8 cellular contexts compared by ENCODE assay signal in the genomic region with DNA sequence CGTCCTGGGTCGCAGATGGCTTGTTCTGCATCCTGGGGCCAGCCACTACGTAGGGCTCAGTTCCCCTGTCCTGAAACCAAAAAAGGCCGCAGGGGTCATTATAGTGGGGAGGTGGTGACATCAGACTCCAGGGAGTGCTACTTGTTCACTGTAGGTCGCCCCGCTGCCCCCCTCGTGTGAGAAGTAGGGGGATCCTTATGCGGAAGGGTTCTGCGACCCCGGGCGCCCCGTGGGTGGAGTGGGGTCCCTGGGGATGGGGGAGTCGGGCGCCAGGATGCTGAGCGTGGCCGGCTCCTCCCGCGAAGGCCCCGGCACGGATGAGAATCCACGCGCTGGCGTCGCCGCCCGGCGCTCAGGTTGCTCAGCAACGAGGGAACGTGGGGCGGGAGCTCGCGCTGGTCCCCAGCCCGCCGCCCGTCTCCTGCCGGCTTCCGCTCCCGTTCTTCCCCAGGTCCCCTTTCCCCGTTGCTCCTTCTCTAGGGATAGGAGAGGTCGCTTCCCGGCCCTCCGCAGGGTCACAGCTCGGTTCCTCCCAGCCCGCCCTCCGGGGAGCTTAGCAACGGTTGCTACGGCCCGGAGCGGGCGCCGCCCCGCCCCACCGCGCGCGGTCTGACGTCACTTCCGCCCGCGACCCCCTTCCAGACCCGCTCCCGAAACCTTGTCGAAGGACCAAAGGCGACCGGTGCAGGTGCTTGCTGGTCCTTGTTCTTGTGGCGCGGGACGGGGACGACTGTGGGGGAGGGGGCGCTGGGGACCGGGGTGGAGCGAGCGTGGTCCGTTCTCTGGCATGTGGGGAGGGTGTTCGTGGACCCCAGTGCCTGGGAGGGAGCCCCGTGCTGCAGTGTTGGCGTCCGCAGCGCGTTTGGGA. TPM values are rescaled to one million over a fixed set of nuclear protein-coding genes. Genes with fewer than 3 reads are reported as not detected.
DNase-seq lines count a peak whose midpoint lies in the region; ATAC-seq, FAIRE-seq and TF ChIP-seq lines count a peak whose summit lies in the region.

A gene with protein sequence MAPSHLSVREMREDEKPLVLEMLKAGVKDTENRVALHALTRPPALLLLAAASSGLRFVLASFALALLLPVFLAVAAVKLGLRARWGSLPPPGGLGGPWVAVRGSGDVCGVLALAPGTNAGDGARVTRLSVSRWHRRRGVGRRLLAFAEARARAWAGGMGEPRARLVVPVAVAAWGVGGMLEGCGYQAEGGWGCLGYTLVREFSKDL (plus strand): TSS at position 618 of the 868 bp plus-strand sequence. CDS start 521 bp downstream, outside the sequence.

- H3K9ac ChIP-seq in K562 (ENCODE audit: insufficient read depth in 1 of 2, low read depth in 2 of 2, low read length in 2 of 2), result peak within 1 kb of the TSS; percentile 82 to 98

- H3K27me3 ChIP-seq in K562 (ENCODE audit: control insufficient read depth in 2 of 2, insufficient read depth in 2 of 2, low read length in 2 of 2), result no peaks in the 10 kb centered on the region
- no peaks in the 10 kb centered on the region for H3K27me3 ChIP-seq in small intestine (ENCODE audit: control insufficient read depth in 2 of 2, insufficient read depth in 2 of 2, low read length in 2 of 2)

- H3K4me1 ChIP-seq in K562 (replicated peaks in 1 of 2; ENCODE audit: control insufficient read depth in 2 of 2, insufficient read depth in 2 of 2, low read length in 2 of 2) (peaks cover 25 to 70% of the 10 kb centered on the region in 2 experiments), small intestine (ENCODE audit: control insufficient read depth in 2 of 2, insufficient read depth in 1 of 2, low read depth in 1 of 2, low read length in 1 of 2) (peaks cover 0 to 3% of the 10 kb centered on the region in 2 donors)

- H2AFZ ChIP-seq in K562 (ENCODE audit: low read depth, low read length), result peak within 1 kb of the TSS; percentile 81

- H3K4me2 ChIP-seq in K562 (ENCODE audit: insufficient read depth, low read length), result peak within 1 kb of the TSS; percentile 87

- BruUV-seq in K562 (replicated peaks; lab: Mats Ljungman, UMichigan), result no TSS peak

- intact Hi-C loops in K562 (cut with micrococcal nuclease), result no loop called here

- H3K4me3 ChIP-seq in AG10803 (ENCODE audit: low read length) (peak within 1 kb of the TSS; percentile 77), K562 (peak within 1 kb of the TSS; percentile 80), iPS-18c (ENCODE audit: insufficient read depth, low read depth, low read length) (peak within 1 kb of the TSS; percentile 83), small intestine (ENCODE audit: low read depth in 1 of 2, low read length in 2 of 2) (peak within 1 kb of the TSS; percentile 41 to 66)

- in situ Hi-C loops in K562 (cut with MboI), result no loop called here

- CTCF ChIA-PET in K562 (lab: Yijun Ruan, JAX; ENCODE audit: low intra/inter-chr PET ratio), result no interaction called here

- peaks cover 32% of the 10 kb centered on the region; the same call in 2 of the 3 replicates for H3K36me3 ChIP-seq in K562 (ENCODE audit: control insufficient read depth, insufficient read depth, low read length)
- peaks cover 4 to 10% of the 10 kb centered on the region in 2 donors for H3K36me3 ChIP-seq in small intestine (ENCODE audit: control insufficient read depth in 2 of 2, insufficient read depth in 2 of 2, low read length in 2 of 2)

- H3K9me3 ChIP-seq in K562 (replicated peaks; ENCODE audit: control insufficient read depth, insufficient read depth, low read depth, low read length), result no peaks in the 10 kb centered on the region
- no peaks in the 10 kb centered on the region for H3K9me3 ChIP-seq in iPS-18c (ENCODE audit: control insufficient read depth, insufficient read depth, low read length)
- no peaks in the 10 kb centered on the region for H3K9me3 ChIP-seq in small intestine (ENCODE audit: control insufficient read depth, low read depth)

- peak within 1 kb of the TSS; percentile 83 for H3K27ac ChIP-seq in K562 (ENCODE audit: extremely low read depth, low read depth, low read length)
- peak within 1 kb of the TSS in 1 of 2 donors; percentile 74 for H3K27ac ChIP-seq in small intestine (ENCODE audit: low read depth in 1 of 2, low read length in 1 of 2)

- H4K20me1 ChIP-seq in K562 (replicated peaks; ENCODE audit: control insufficient read depth, insufficient read depth, low read length), result no peaks in the 10 kb centered on the region

- WGBS in K562 (ENCODE audit: insufficient coverage, low coverage, missing lambda C conversion rate), result 16% methylated on average over 37 of the region's 80 CpGs
- WGBS in small intestine, 3 donors, result 3 to 7% (median 5%) methylated on average over 53 to 80 of the region's 80 CpGs

- no peak for TF ChIP-seq CTCF in AG10803 (conservative IDR thresholded peaks at IDR 0.05; ENCODE audit: low read length)
- no peak for TF ChIP-seq CTCF in K562 (IDR thresholded peaks at IDR 0.05 in 2 of 3, conservative IDR thresholded peaks at IDR 0.05 in 1 of 3; ENCODE audit: insufficient read depth in 2 of 3, low read depth in 1 of 3, low read length in 3 of 3)

- ATAC-seq in K562, result peak; percentile 83
- ATAC-seq in GM18868 (IDR thresholded peaks at IDR 0.05; ENCODE audit: unreplicated experiment), result no peak

- H3K9me1 ChIP-seq in K562 (ENCODE audit: control insufficient read depth, insufficient read depth, low read length), result no peaks in the 10 kb centered on the region

- POLR2A ChIA-PET in K562 (lab: Yijun Ruan, JAX), result interaction anchor here (0.7 to 3.6 kb wide), 8 partner anchors 8 to 308 kb away, joined by 3 to 30 read pairs (median 6); a partner anchor contains a TSS

- TF ChIP-seq RAD21 in K562 (CRISPR knock-in tag; conservative IDR thresholded peaks at IDR 0.05 in 1 of 2, IDR thresholded peaks at IDR 0.05 in 1 of 2), result no peak

- peaks cover 12% of the 10 kb centered on the region for H3K79me2 ChIP-seq in K562 (ENCODE audit: control insufficient read depth, insufficient read depth, low read length)

- TF ChIP-seq EP300 in K562 (IDR thresholded peaks at IDR 0.05; ENCODE audit: low read length), result no peak

- peak; percentile 64 for TF ChIP-seq POLR2A in K562 (conservative IDR thresholded peaks at IDR 0.05)

- peak; percentile 6 for FAIRE-seq in K562 (lab: Jason Lieb, UNC)
- FAIRE-seq in small intestine (lab: Jason Lieb, UNC), result no peak

- DNase-seq in AG10803 (ENCODE audit: low read depth), result peak; percentile 43
- DNase-seq in GM19240 (ENCODE audit: insufficient read length, low spot score), result peak; percentile 96
- DNase-seq in NAMALWA (ENCODE audit: low spot score), result peak; percentile 80
- peak; percentile 76 for DNase-seq in T1000 (lab: John Stamatoyannopoulos, UW)
- DNase-seq in K562 (ENCODE audit: extremely low read depth in 1 of 4, low spot score in 3 of 4), result peak; percentile 83 to 91 (median 90)
- DNase-seq in small intestine, result no peak

TF ChIP-seq in K562, 482 proteins besides CTCF, POLR2A, EP300 and RAD21 (continues in another document):
- TF ChIP-seq BCL6 (CRISPR knock-in tag; IDR thresholded peaks at IDR 0.05) (no peak), RBM25 (IDR thresholded peaks at IDR 0.05; ENCODE audit: low read depth, low read length, severe bottlenecking) (no peak), FIP1L1 (IDR thresholded peaks at IDR 0.05; ENCODE audit: low read depth, low read length, poor library complexity, severe bottlenecking) (peak; percentile 64)
- TF ChIP-seq, protein P1, sequence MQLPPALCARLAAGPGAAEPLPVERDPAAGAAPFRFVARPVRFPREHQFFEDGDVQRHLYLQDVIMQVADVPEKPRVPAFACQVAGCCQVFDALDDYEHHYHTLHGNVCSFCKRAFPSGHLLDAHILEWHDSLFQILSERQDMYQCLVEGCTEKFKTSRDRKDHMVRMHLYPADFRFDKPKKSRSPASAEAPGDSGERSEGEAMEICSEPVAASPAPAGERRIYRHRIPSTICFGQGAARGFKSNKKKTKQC (CRISPR knock-in tag; IDR thresholded peaks at IDR 0.05), result 0 out of 2 replicates have a peak, but pooled peaks have one; percentile 17

RNA-seq across cellular contexts. Expression of the gene that starts here (rescaled TPM):
- total RNA-seq in K562 (2011; cell fraction: chromatin; rRNA removed; ENCODE audit: low replicate concordance), result 27.4 and 88.5 TPM in 2 replicates
- total RNA-seq in K562 (2011; cell fraction: nucleolus; rRNA removed), result 74.0 and 77.5 TPM in 2 replicates
- 51.5 and 61.8 TPM in 2 replicates for total RNA-seq in K562 (2011; cell fraction: nucleoplasm; rRNA removed)
- 43.8 and 46.5 TPM in 2 replicates for total RNA-seq in K562 (2014; rRNA removed)
- 14.4 and 21.6 TPM in 2 replicates for total RNA-seq in K562 (2014; rRNA removed; fragmentation: Illumina TruSeq; extraction: Trizol)
- total RNA-seq in K562 (2015; rRNA removed; fragmentation: Illumina TruSeq; extraction: Trizol), result 25.3 and 25.7 TPM in 2 replicates
- 70.6 and 77.0 TPM in 2 replicates for total RNA-seq in K562 (2021)
- 30.3 and 44.3 TPM in 2 replicates for polyA plus RNA-seq in K562 (2011; rRNA removed)
- polyA plus RNA-seq in K562 (2011; cell fraction: cytosol; rRNA removed), result 45.6 and 55.9 TPM in 2 replicates
- polyA plus RNA-seq in K562 (2011; cell fraction: nucleus; rRNA removed), result 148 and 191 TPM in 2 replicates
- polyA plus RNA-seq in K562 (2012), result 56.6 and 78.2 TPM in 2 replicates
- 26.7 and 33.2 TPM in 2 replicates for polyA plus RNA-seq in K562 (2014; fragmentation: Illumina TruSeq; extraction: Trizol)
- 1 to 10 TPM; 2.4 to 4.6 TPM for polyA plus RNA-seq in K562 (2014; fragmentation: Nextera tagmentation; extraction: Ambion mirVana)
- polyA plus RNA-seq in K562 (2014; rRNA removed), result 61.7 and 62.8 TPM in 2 replicates
- polyA minus RNA-seq in K562 (2011; rRNA and poly(A)+ RNA removed), result 4.2 and 4.8 TPM in 2 replicates
- polyA minus RNA-seq in K562 (2011; cell fraction: cytosol; rRNA and poly(A)+ RNA removed), result 11.3 and 12.9 TPM in 2 replicates
- polyA minus RNA-seq in K562 (2011; cell fraction: nucleus; rRNA and poly(A)+ RNA removed), result 12.3 and 16.9 TPM in 2 replicates
- polyA plus RNA-seq in small intestine, result 10 to 100 TPM in 1 of 3 donors, 1 to 10 TPM in 2; 5.8 to 10.2 (median 8.6) TPM
